Comparison of ENCODE assay signal across 1 cellular context in the genomic region with DNA sequence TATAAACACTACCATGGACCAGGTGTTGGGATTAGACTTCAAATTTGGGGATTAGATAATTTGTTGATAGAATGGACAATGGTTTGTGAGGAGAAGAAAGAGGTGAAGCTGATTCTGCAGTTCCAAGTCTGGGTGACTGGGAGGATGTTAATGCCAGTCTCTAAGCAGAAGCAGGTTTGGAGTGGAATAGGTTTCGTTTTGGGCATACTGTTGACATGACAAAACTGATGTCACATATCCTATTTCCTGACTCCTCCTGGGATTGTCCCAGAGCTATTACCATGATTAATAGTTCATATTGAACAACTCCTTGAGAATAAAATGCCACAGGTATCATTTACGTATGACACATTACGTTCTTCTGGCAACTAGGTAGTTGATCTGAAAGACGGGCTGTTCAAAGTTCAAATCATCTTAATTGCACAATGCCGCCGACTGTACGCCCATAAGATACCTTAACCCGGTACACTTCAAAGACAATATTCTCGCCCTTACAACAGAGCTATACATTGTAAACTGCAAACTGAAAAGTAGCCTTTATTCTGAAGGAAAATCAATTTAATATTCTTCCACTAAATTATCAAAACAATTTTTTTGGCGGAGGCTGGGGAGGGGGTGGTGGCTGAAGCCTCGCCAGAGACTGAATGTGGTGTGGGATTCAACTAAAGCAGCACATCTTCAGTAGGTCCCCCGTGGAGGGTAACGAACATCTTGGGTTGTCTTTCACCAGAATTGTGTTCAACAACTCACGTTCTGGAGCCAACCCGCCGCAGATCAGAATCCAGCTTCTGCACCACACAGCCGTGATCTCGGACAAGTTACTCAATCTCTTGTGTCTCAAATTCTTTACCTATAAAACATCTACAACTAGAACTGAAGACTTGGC.
TF ChIP-seq lines count a peak whose summit lies in the region.

No MANE protein-coding gene starts in this region.

TF ChIP-seq in K562, 482 proteins besides CTCF, POLR2A, EP300 and RAD21 (continued from another document and continues in another):
- TF ChIP-seq HNRNPL (IDR thresholded peaks at IDR 0.05; ENCODE audit: low read depth, low read length): no peak
- TF ChIP-seq, protein P1, sequence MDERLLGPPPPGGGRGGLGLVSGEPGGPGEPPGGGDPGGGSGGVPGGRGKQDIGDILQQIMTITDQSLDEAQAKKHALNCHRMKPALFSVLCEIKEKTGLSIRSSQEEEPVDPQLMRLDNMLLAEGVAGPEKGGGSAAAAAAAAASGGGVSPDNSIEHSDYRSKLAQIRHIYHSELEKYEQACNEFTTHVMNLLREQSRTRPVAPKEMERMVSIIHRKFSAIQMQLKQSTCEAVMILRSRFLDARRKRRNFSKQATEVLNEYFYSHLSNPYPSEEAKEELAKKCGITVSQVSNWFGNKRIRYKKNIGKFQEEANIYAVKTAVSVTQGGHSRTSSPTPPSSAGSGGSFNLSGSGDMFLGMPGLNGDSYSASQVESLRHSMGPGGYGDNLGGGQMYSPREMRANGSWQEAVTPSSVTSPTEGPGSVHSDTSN (CRISPR knock-in tag; IDR thresholded peaks at IDR 0.05; ENCODE audit: low read depth): no peak
- TF ChIP-seq, protein P1 (tag; conservative IDR thresholded peaks at IDR 0.05; ENCODE audit: low read depth): no peak
- no peak for TF ChIP-seq SRSF3 (IDR thresholded peaks at IDR 0.05; ENCODE audit: insufficient read depth, low read length)
- TF ChIP-seq, protein P2, sequence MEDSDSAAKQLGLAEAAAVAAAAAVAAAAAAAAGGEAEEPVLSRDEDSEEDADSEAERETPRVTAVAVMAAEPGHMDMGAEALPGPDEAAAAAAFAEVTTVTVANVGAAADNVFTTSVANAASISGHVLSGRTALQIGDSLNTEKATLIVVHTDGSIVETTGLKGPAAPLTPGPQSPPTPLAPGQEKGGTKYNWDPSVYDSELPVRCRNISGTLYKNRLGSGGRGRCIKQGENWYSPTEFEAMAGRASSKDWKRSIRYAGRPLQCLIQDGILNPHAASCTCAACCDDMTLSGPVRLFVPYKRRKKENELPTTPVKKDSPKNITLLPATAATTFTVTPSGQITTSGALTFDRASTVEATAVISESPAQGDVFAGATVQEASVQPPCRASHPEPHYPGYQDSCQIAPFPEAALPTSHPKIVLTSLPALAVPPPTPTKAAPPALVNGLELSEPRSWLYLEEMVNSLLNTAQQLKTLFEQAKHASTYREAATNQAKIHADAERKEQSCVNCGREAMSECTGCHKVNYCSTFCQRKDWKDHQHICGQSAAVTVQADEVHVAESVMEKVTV (CRISPR knock-in tag; IDR thresholded peaks at IDR 0.05): no peak
- TF ChIP-seq GABPB2 (CRISPR knock-in tag; conservative IDR thresholded peaks at IDR 0.05): no peak
- 0 out of 2 replicates have a peak, but pooled peaks have one; percentile 21 for TF ChIP-seq CTBP1 (IDR thresholded peaks at IDR 0.05; ENCODE audit: borderline replicate concordance)
- no peak for TF ChIP-seq TAL1 (IDR thresholded peaks at IDR 0.05)
- TF ChIP-seq, protein P3, sequence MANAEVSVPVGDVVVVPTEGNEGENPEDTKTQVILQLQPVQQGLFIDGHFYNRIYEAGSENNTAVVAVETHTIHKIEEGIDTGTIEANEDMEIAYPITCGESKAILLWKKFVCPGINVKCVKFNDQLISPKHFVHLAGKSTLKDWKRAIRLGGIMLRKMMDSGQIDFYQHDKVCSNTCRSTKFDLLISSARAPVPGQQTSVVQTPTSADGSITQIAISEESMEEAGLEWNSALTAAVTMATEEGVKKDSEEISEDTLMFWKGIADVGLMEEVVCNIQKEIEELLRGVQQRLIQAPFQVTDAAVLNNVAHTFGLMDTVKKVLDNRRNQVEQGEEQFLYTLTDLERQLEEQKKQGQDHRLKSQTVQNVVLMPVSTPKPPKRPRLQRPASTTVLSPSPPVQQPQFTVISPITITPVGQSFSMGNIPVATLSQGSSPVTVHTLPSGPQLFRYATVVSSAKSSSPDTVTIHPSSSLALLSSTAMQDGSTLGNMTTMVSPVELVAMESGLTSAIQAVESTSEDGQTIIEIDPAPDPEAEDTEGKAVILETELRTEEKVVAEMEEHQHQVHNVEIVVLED (CRISPR knock-in tag; IDR thresholded peaks at IDR 0.05): no peak
- TF ChIP-seq SRF (CRISPR knock-in tag; IDR thresholded peaks at IDR 0.05): 0 out of 4 replicates have a peak, but pooled peaks of 1 of the 2 experiments have one; percentile 6
- TF ChIP-seq, protein P4, sequence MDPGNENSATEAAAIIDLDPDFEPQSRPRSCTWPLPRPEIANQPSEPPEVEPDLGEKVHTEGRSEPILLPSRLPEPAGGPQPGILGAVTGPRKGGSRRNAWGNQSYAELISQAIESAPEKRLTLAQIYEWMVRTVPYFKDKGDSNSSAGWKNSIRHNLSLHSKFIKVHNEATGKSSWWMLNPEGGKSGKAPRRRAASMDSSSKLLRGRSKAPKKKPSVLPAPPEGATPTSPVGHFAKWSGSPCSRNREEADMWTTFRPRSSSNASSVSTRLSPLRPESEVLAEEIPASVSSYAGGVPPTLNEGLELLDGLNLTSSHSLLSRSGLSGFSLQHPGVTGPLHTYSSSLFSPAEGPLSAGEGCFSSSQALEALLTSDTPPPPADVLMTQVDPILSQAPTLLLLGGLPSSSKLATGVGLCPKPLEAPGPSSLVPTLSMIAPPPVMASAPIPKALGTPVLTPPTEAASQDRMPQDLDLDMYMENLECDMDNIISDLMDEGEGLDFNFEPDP (CRISPR knock-in tag; IDR thresholded peaks at IDR 0.05): no peak
- TF ChIP-seq, protein P5, sequence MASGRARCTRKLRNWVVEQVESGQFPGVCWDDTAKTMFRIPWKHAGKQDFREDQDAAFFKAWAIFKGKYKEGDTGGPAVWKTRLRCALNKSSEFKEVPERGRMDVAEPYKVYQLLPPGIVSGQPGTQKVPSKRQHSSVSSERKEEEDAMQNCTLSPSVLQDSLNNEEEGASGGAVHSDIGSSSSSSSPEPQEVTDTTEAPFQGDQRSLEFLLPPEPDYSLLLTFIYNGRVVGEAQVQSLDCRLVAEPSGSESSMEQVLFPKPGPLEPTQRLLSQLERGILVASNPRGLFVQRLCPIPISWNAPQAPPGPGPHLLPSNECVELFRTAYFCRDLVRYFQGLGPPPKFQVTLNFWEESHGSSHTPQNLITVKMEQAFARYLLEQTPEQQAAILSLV (tag; IDR thresholded peaks at IDR 0.05): 0 out of 2 replicates have a peak, but pooled peaks have one; percentile 8
- TF ChIP-seq RBM34 (IDR thresholded peaks at IDR 0.05; ENCODE audit: borderline replicate concordance, insufficient read depth, low read length): no peak
- TF ChIP-seq, protein P6, sequence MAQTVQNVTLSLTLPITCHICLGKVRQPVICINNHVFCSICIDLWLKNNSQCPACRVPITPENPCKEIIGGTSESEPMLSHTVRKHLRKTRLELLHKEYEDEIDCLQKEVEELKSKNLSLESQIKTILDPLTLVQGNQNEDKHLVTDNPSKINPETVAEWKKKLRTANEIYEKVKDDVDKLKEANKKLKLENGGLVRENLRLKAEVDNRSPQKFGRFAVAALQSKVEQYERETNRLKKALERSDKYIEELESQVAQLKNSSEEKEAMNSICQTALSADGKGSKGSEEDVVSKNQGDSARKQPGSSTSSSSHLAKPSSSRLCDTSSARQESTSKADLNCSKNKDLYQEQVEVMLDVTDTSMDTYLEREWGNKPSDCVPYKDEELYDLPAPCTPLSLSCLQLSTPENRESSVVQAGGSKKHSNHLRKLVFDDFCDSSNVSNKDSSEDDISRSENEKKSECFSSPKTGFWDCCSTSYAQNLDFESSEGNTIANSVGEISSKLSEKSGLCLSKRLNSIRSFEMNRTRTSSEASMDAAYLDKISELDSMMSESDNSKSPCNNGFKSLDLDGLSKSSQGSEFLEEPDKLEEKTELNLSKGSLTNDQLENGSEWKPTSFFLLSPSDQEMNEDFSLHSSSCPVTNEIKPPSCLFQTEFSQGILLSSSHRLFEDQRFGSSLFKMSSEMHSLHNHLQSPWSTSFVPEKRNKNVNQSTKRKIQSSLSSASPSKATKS (CRISPR knock-in tag; IDR thresholded peaks at IDR 0.05): no peak
- TF ChIP-seq RCOR1 (IDR thresholded peaks at IDR 0.05; ENCODE audit: borderline replicate concordance in 1 of 2, low read depth in 2 of 2, low read length in 2 of 2): no peak
- peak; percentile 46; the same call in 1 of the 2 replicates for TF ChIP-seq MYC (IDR thresholded peaks at IDR 0.05; ENCODE audit: low read depth, low read length)
- no peak for TF ChIP-seq MYC (CRISPR knock-in tag; IDR thresholded peaks at IDR 0.05; ENCODE audit: borderline replicate concordance, low read depth)
- no peak for TF ChIP-seq SMARCA5 (IDR thresholded peaks at IDR 0.05)
- no peak for TF ChIP-seq ZNF184 (CRISPR knock-in tag; IDR thresholded peaks at IDR 0.05)
- no peak for TF ChIP-seq RBM25 (IDR thresholded peaks at IDR 0.05; ENCODE audit: low read depth, low read length, severe bottlenecking)
- TF ChIP-seq TBP (optimal IDR thresholded peaks at IDR 0.05; ENCODE audit: low read depth, low read length): peak; percentile 57
- TF ChIP-seq, protein P7, sequence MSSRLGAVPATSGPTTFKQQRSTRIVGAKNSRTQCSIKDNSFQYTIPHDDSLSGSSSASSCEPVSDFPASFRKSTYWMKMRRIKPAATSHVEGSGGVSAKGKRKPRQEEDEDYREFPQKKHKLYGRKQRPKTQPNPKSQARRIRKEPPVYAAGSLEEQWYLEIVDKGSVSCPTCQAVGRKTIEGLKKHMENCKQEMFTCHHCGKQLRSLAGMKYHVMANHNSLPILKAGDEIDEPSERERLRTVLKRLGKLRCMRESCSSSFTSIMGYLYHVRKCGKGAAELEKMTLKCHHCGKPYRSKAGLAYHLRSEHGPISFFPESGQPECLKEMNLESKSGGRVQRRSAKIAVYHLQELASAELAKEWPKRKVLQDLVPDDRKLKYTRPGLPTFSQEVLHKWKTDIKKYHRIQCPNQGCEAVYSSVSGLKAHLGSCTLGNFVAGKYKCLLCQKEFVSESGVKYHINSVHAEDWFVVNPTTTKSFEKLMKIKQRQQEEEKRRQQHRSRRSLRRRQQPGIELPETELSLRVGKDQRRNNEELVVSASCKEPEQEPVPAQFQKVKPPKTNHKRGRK (tag; IDR thresholded peaks at IDR 0.05): no peak
- peak; percentile 41 for TF ChIP-seq ETV1 (tag; conservative IDR thresholded peaks at IDR 0.05; ENCODE audit: low read depth)
- no peak for TF ChIP-seq KDM4B (IDR thresholded peaks at IDR 0.05; ENCODE audit: borderline replicate concordance in 2 of 2, low read depth in 1 of 2)
- 0 out of 4 replicates have a peak, but pooled peaks of 1 of the 2 experiments have one; percentile 6 for TF ChIP-seq MAZ (CRISPR knock-in tag; conservative IDR thresholded peaks at IDR 0.05 in 1 of 2, IDR thresholded peaks at IDR 0.05 in 1 of 2)
- peak; percentile 31 for TF ChIP-seq TAF1 (IDR thresholded peaks at IDR 0.05; ENCODE audit: control insufficient read depth, extremely low read depth, insufficient read depth, low read length, severe bottlenecking)
- no peak for TF ChIP-seq BRD4 (IDR thresholded peaks at IDR 0.05)
- TF ChIP-seq, protein P8, sequence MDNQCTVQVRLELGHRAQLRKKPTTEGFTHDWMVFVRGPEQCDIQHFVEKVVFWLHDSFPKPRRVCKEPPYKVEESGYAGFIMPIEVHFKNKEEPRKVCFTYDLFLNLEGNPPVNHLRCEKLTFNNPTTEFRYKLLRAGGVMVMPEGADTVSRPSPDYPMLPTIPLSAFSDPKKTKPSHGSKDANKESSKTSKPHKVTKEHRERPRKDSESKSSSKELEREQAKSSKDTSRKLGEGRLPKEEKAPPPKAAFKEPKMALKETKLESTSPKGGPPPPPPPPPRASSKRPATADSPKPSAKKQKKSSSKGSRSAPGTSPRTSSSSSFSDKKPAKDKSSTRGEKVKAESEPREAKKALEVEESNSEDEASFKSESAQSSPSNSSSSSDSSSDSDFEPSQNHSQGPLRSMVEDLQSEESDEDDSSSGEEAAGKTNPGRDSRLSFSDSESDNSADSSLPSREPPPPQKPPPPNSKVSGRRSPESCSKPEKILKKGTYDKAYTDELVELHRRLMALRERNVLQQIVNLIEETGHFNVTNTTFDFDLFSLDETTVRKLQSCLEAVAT (IDR thresholded peaks at IDR 0.05): peak; percentile 10 to 19; a peak in 2 of 4 replicates
- TF ChIP-seq, protein P9, sequence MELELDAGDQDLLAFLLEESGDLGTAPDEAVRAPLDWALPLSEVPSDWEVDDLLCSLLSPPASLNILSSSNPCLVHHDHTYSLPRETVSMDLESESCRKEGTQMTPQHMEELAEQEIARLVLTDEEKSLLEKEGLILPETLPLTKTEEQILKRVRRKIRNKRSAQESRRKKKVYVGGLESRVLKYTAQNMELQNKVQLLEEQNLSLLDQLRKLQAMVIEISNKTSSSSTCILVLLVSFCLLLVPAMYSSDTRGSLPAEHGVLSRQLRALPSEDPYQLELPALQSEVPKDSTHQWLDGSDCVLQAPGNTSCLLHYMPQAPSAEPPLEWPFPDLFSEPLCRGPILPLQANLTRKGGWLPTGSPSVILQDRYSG (tag; conservative IDR thresholded peaks at IDR 0.05; ENCODE audit: low read depth): no peak
- TF ChIP-seq, protein P10, sequence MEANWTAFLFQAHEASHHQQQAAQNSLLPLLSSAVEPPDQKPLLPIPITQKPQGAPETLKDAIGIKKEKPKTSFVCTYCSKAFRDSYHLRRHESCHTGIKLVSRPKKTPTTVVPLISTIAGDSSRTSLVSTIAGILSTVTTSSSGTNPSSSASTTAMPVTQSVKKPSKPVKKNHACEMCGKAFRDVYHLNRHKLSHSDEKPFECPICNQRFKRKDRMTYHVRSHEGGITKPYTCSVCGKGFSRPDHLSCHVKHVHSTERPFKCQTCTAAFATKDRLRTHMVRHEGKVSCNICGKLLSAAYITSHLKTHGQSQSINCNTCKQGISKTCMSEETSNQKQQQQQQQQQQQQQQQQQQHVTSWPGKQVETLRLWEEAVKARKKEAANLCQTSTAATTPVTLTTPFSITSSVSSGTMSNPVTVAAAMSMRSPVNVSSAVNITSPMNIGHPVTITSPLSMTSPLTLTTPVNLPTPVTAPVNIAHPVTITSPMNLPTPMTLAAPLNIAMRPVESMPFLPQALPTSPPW (CRISPR knock-in tag; IDR thresholded peaks at IDR 0.05): peak; percentile 19; the same call in 1 of the 2 replicates
- no peak for TF ChIP-seq ZZZ3 (IDR thresholded peaks at IDR 0.05)
- TF ChIP-seq, protein P11, sequence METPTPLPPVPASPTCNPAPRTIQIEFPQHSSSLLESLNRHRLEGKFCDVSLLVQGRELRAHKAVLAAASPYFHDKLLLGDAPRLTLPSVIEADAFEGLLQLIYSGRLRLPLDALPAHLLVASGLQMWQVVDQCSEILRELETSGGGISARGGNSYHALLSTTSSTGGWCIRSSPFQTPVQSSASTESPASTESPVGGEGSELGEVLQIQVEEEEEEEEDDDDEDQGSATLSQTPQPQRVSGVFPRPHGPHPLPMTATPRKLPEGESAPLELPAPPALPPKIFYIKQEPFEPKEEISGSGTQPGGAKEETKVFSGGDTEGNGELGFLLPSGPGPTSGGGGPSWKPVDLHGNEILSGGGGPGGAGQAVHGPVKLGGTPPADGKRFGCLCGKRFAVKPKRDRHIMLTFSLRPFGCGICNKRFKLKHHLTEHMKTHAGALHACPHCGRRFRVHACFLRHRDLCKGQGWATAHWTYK (CRISPR knock-in tag; IDR thresholded peaks at IDR 0.05): no peak
- no peak for TF ChIP-seq ZNF778 (CRISPR knock-in tag; IDR thresholded peaks at IDR 0.05)
- TF ChIP-seq SRSF7 (optimal IDR thresholded peaks at IDR 0.05; ENCODE audit: low read depth, low read length): no peak
- no peak for TF ChIP-seq SAFB2 (IDR thresholded peaks at IDR 0.05; ENCODE audit: borderline replicate concordance, low read depth, low read length, severe bottlenecking)
- no peak for TF ChIP-seq ZFX (CRISPR knock-in tag; IDR thresholded peaks at IDR 0.05)
- TF ChIP-seq TAF9B (IDR thresholded peaks at IDR 0.05; ENCODE audit: partially characterized antibody): no peak
- TF ChIP-seq TRIM28 (IDR thresholded peaks at IDR 0.05): no peak
